10 cellular contexts compared by ENCODE assay signal in the genomic region with DNA sequence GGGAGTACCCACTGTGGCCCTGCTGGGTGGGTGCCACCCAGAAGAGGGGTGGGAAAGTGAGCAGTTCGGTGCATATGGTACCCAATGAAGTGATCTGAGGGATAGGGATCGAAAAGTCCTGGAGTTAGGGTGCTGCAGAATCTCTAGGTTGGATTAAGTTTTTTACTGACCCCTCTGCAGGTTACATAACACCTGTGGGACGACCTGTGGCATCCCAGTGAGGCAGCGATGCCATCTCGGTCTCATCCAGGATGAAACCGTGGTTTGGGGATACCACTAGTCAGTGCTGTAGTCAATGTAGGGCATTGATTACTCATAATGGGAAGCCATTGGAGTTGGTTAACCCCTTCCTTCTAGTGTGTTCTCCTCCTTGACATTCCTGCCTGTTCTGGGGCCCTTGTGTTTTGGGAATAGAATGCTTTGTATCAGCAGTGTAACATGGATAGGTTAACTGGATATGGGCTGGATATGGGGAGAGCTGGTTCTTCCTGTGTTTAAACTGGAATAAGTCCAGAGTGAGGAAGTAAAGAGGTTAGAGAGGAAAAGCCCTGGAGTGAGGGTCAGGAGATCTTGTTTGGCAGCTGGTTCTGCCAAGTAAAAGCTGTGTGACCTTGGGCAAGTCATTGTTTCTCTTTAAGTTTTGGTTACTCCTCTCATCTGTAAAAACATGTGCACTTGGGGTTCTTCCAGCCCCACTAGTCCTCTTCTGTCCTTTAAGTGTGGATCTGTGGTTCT. TPM values are rescaled to one million over a fixed set of nuclear protein-coding genes. Genes with fewer than 3 reads are reported as not detected.
DNase-seq lines count a peak whose midpoint lies in the region; ATAC-seq and TF ChIP-seq lines count a peak whose summit lies in the region.
"Had no signal": no experiment of that assay in that cellular context is flagged by ENCODE, and none has a peak within 500 bp of the region (broad histone marks: within the 10 kb centered on the region; RNA-seq: fewer than 3 reads in every experiment).

No MANE protein-coding gene starts in this region.

- H3K27me3 Mint-ChIP-seq in stimulated activated naive CD8-positive, alpha-beta T cell treated with anti-CD3 and anti-CD28 coated beads, Interleukin-15, Interleukin-2, amounts not matched to agents 100 ng/mL and 50 ng/mL, for 24 hours: peaks cover 12% of the 10 kb centered on the region
- no peaks in the 10 kb centered on the region for H3K27me3 Mint-ChIP-seq in activated CD8-positive, alpha-beta T cell treated with anti-CD3 and anti-CD28 coated beads for 36 hours
- no peaks in the 10 kb centered on the region for H3K27me3 Mint-ChIP-seq in mesothelial cell of epicardium (ENCODE audit: low read depth)

- H3K4me3 Mint-ChIP-seq in stimulated activated naive CD8-positive, alpha-beta T cell treated with anti-CD3 and anti-CD28 coated beads, Interleukin-15, Interleukin-2, amounts not matched to agents 100 ng/mL and 50 ng/mL, for 24 hours: peak overlapping the region; percentile 91
- peak overlapping the region; percentile 86 for H3K4me3 Mint-ChIP-seq in activated CD8-positive, alpha-beta T cell treated with anti-CD3 and anti-CD28 coated beads for 36 hours
- peak overlapping the region; percentile 79 for H3K4me3 Mint-ChIP-seq in mesothelial cell of epicardium

- peak overlapping the region; percentile 93 for H3K27ac Mint-ChIP-seq in stimulated activated naive CD8-positive, alpha-beta T cell treated with anti-CD3 and anti-CD28 coated beads, Interleukin-15, Interleukin-2, amounts not matched to agents 100 ng/mL and 50 ng/mL, for 24 hours
- H3K27ac Mint-ChIP-seq in activated CD8-positive, alpha-beta T cell treated with anti-CD3 and anti-CD28 coated beads for 36 hours: peak overlapping the region; percentile 97
- peak overlapping the region; percentile 98 for H3K27ac Mint-ChIP-seq in mesothelial cell of epicardium

- no peak for ATAC-seq in stimulated activated naive CD8-positive, alpha-beta T cell treated with anti-CD3 and anti-CD28 coated beads, Interleukin-15, Interleukin-2, amounts not matched to agents 100 U/mL and 50 U/mL, for 24 hours
- ATAC-seq in activated CD8-positive, alpha-beta T cell treated with anti-CD3 and anti-CD28 coated beads for 36 hours: no peak
- no peak for ATAC-seq in GM19455 (IDR thresholded peaks at IDR 0.05; ENCODE audit: unreplicated experiment)

- DNase-seq in stimulated activated naive CD8-positive, alpha-beta T cell treated with anti-CD3 and anti-CD28 coated beads, Interleukin-15, Interleukin-2, amounts not matched to agents 100 U/mL and 50 U/mL, for 24 hours: no peak
- no peak for DNase-seq in activated CD8-positive, alpha-beta T cell treated with anti-CD3 and anti-CD28 coated beads for 36 hours
- DNase-seq in mesothelial cell of epicardium (ENCODE audit: low spot score in 2 of 2, unreplicated experiment in 2 of 2) (no peak), dedifferentiated amniotic fluid mesenchymal stem cell (ENCODE audit: extremely low spot score) (no peak), T-helper 9 cell (no peak), NCI-H2227 treated with DMSO at 0.1 percent for 48 hours (lab: John Stamatoyannopoulos, UW) (no peak)
- DNase-seq: AML-193, NCI-H1436 treated with DMSO at 0.1 percent for 48 hours had no signal

- TF ChIP-seq CTCF in activated CD8-positive, alpha-beta T cell treated with anti-CD3 and anti-CD28 coated beads for 36 hours (IDR thresholded peaks at IDR 0.05): no peak
- TF ChIP-seq CTCF in mesothelial cell of epicardium (IDR thresholded peaks at IDR 0.05; ENCODE audit: unreplicated experiment): no peak

- POLR2A ChIA-PET in activated CD8-positive, alpha-beta T cell treated with anti-CD3 and anti-CD28 coated beads for 36 hours (lab: Charles Lee): interaction anchor here (1.1 to 3.1 kb wide), 3 partner anchors 31 to 43 kb away, joined by 3 to 19 read pairs (median 4); partner anchors contain the start of gene ATF3

- H3K36me3 Mint-ChIP-seq in stimulated activated naive CD8-positive, alpha-beta T cell treated with anti-CD3 and anti-CD28 coated beads, Interleukin-15, Interleukin-2, amounts not matched to agents 100 ng/mL and 50 ng/mL, for 24 hours (ENCODE audit: low read depth): no peaks in the 10 kb centered on the region
- H3K36me3 Mint-ChIP-seq in activated CD8-positive, alpha-beta T cell treated with anti-CD3 and anti-CD28 coated beads for 36 hours (ENCODE audit: low read depth): no peaks in the 10 kb centered on the region
- no peaks in the 10 kb centered on the region for H3K36me3 Mint-ChIP-seq in mesothelial cell of epicardium

- CTCF ChIA-PET in activated CD8-positive, alpha-beta T cell treated with anti-CD3 and anti-CD28 coated beads for 36 hours (lab: Charles Lee): interaction anchor here (2.4 to 3.4 kb wide), 3 partner anchors 7 to 110 kb away, joined by 11 to 17 read pairs (median 12); no protein-coding TSS in a partner anchor

- intact Hi-C loops in activated CD8-positive, alpha-beta T cell treated with anti-CD3 and anti-CD28 coated beads for 36 hours (cut with micrococcal nuclease): loop anchor here (2.0 kb wide), 2 partner anchors 31 to 43 kb away; partner anchors contain the start of gene ATF3

- H3K9me3 Mint-ChIP-seq in stimulated activated naive CD8-positive, alpha-beta T cell treated with anti-CD3 and anti-CD28 coated beads, Interleukin-15, Interleukin-2, amounts not matched to agents 100 ng/mL and 50 ng/mL, for 24 hours: no peaks in the 10 kb centered on the region
- H3K9me3 Mint-ChIP-seq in activated CD8-positive, alpha-beta T cell treated with anti-CD3 and anti-CD28 coated beads for 36 hours: peaks cover 4% of the 10 kb centered on the region
- peaks cover 4% of the 10 kb centered on the region for H3K9me3 Mint-ChIP-seq in mesothelial cell of epicardium

- peaks cover 42% of the 10 kb centered on the region for H3K4me1 Mint-ChIP-seq in stimulated activated naive CD8-positive, alpha-beta T cell treated with anti-CD3 and anti-CD28 coated beads, Interleukin-15, Interleukin-2, amounts not matched to agents 100 ng/mL and 50 ng/mL, for 24 hours (ENCODE audit: low read depth)
- H3K4me1 Mint-ChIP-seq in activated CD8-positive, alpha-beta T cell treated with anti-CD3 and anti-CD28 coated beads for 36 hours (ENCODE audit: low read depth): peaks cover 39% of the 10 kb centered on the region
- H3K4me1 Mint-ChIP-seq in mesothelial cell of epicardium: peaks cover 22% of the 10 kb centered on the region

RNA-seq across cellular contexts. Expression of gene ATF3, which starts 42.8 kb away (rescaled TPM):
- total RNA-seq in activated CD8-positive, alpha-beta T cell treated with anti-CD3 and anti-CD28 coated beads for 36 hours: 10 to 100 TPM; 35.4 to 41.3 TPM
- 134 to 147 TPM (median 146 TPM) in 3 replicates for total RNA-seq in mesothelial cell of epicardium
